ENCODE assay signal across 27 cellular contexts in genomic region chr7:98599886-98600285, GRCh38. TPM values are rescaled to one million over a fixed set of nuclear protein-coding genes. Genes with fewer than 3 reads are reported as not detected.
"Had no signal": no experiment of that assay in that cellular context is flagged by ENCODE, and none has a peak within 500 bp of the region (broad histone marks: within the 10 kb centered on the region; RNA-seq: fewer than 3 reads in every experiment).

No MANE protein-coding gene starts in this region.

- FAIRE-seq: colon, endometrium, endothelial cell of umbilical vein, frontal cortex had no signal

- H3K9me3 ChIP-seq: colonic mucosa, esophagus muscularis mucosa, esophagus squamous epithelium, gastrocnemius medialis, gastroesophageal sphincter, heart left ventricle had no signal

- H3K27me3 ChIP-seq: colonic mucosa, foreskin keratinocyte, gastrocnemius medialis, heart left ventricle had no signal

- H3K27ac ChIP-seq: colonic mucosa, coronary artery, dorsolateral prefrontal cortex, epithelial cell of prostate, esophagus muscularis mucosa, esophagus squamous epithelium, foreskin keratinocyte, gastrocnemius medialis, gastroesophageal sphincter, heart left ventricle had no signal

- H3K4me1 ChIP-seq: colonic mucosa, esophagus muscularis mucosa, esophagus squamous epithelium, foreskin keratinocyte, gastrocnemius medialis, gastroesophageal sphincter, heart left ventricle had no signal

- ATAC-seq: effector memory CD8-positive, alpha-beta T cell; esophagus mucosa; foreskin keratinocyte; gastrocnemius medialis; gastroesophageal sphincter; heart left ventricle had no signal

- H3K36me3 ChIP-seq: colonic mucosa, esophagus muscularis mucosa, esophagus squamous epithelium, gastrocnemius medialis, gastroesophageal sphincter, heart left ventricle had no signal

- H3K4me3 ChIP-seq: colonic mucosa, coronary artery, dorsolateral prefrontal cortex, esophagus muscularis mucosa, esophagus squamous epithelium, gastrocnemius medialis, gastroesophageal sphincter, heart left ventricle had no signal

- DNase-seq: cortex of kidney; dermis blood vessel endothelial cell; dorsolateral prefrontal cortex; effector CD4-positive, alpha-beta T cell; effector CD8-positive, alpha-beta T cell; effector memory CD4-positive, alpha-beta T cell; effector memory CD8-positive, alpha-beta T cell; endodermal cell; erythroblast; esophagus squamous epithelium; foreskin fibroblast; foreskin keratinocyte; foreskin melanocyte; gastrocnemius medialis; glutamatergic neuron; head of caudate nucleus; heart left ventricle had no signal

RNA-seq across cellular contexts. Expression of gene NPTX2, which starts 17.2 kb away (rescaled TPM):
- total RNA-seq: foreskin keratinocyte had no signal
- polyA plus RNA-seq: foreskin keratinocyte had no signal
